1 cellular context compared by ENCODE assay signal in the genomic region with DNA sequence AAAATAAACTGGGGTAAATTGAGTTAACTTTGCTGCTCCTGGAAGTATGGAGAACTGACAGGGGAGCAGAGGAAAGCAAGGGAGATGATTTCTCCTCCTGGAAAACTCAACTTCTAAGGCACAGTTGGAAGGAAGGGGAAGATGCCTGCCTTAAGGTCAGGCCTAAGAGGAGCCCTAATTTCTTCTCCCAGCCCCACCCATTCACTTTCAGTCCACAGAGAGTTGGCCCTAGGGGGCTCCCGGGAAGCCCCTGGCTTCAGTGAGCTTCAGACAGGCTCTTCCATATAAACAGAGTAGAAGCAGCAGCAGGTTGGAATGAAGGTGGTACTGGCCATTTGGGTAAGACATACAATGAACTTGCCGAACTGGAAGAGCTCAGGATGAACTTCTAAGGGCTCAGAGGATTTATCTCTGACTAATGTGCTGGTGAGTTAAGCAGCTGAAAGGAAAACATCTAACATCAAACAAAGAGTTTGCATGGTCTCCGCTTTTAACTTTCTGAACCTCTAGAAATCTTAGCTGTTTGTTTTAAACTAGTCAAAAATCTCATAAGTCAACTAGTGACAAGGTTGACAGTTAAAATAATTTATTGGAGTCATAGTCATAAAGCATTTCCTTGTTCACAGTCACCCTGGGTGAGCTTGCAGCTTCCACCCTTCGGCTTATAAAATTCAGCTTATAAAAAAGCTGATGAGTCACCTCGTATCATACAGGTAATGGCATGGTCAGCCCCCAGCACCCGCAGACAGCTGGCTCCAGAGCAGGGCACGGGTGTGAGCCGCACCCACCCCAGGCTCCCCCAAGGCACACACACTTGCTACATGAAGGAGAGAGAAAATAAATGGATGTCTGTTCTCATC.
TF ChIP-seq lines count a peak whose summit lies in the region.

No MANE protein-coding gene starts in this region.

TF ChIP-seq in A549, 52 proteins besides CTCF, POLR2A, EP300 and RAD21 (continued from another document):
- no peak for TF ChIP-seq ZNF302 (CRISPR knock-in tag; IDR thresholded peaks at IDR 0.05)
- TF ChIP-seq KDM5A (IDR thresholded peaks at IDR 0.05), result no peak
- no peak for TF ChIP-seq ELK1 (IDR thresholded peaks at IDR 0.05; ENCODE audit: low read depth, low read length)
- no peak for TF ChIP-seq NPAS2 (CRISPR knock-in tag; IDR thresholded peaks at IDR 0.05; ENCODE audit: borderline replicate concordance)
- TF ChIP-seq RFX5 (IDR thresholded peaks at IDR 0.05), result no peak
- no peak for TF ChIP-seq CBX8 (IDR thresholded peaks at IDR 0.05)
- TF ChIP-seq BHLHE40 (IDR thresholded peaks at IDR 0.05; ENCODE audit: low read depth, low read length), result peak; percentile 71
- TF ChIP-seq FOSB (CRISPR knock-in tag; IDR thresholded peaks at IDR 0.05), result no peak
- 0 out of 2 replicates have a peak, but pooled peaks have one; percentile 25 for TF ChIP-seq TFCP2L1 (CRISPR knock-in tag; IDR thresholded peaks at IDR 0.05)
- no peak for TF ChIP-seq POLR2AphosphoS2 (conservative IDR thresholded peaks at IDR 0.05; ENCODE audit: low read length)
- no peak for TF ChIP-seq EHF (CRISPR knock-in tag; IDR thresholded peaks at IDR 0.05)
- peak; percentile 98 for TF ChIP-seq GATA3 (IDR thresholded peaks at IDR 0.05; ENCODE audit: borderline replicate concordance)
- no peak for TF ChIP-seq USF2 (IDR thresholded peaks at IDR 0.05)
- TF ChIP-seq CBX2 (IDR thresholded peaks at IDR 0.05; ENCODE audit: borderline replicate concordance, low read depth), result no peak
- TF ChIP-seq, protein P1, sequence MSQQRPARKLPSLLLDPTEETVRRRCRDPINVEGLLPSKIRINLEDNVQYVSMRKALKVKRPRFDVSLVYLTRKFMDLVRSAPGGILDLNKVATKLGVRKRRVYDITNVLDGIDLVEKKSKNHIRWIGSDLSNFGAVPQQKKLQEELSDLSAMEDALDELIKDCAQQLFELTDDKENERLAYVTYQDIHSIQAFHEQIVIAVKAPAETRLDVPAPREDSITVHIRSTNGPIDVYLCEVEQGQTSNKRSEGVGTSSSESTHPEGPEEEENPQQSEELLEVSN (IDR thresholded peaks at IDR 0.05; ENCODE audit: borderline replicate concordance, low read depth), result 0 out of 2 replicates have a peak, but pooled peaks have one; percentile 4
- TF ChIP-seq MYC (IDR thresholded peaks at IDR 0.05; ENCODE audit: borderline replicate concordance, low read length), result no peak; the same call in 1 of the 2 replicates
- TF ChIP-seq RARB (CRISPR knock-in tag; IDR thresholded peaks at IDR 0.05), result peak; percentile 59; the same call in 1 of the 2 replicates
- TF ChIP-seq ZFP36 (IDR thresholded peaks at IDR 0.05; ENCODE audit: borderline replicate concordance, partially characterized antibody), result peak; percentile 87
- peak; percentile 98 for TF ChIP-seq BCL3 (IDR thresholded peaks at IDR 0.05)
- no peak for TF ChIP-seq TP53 (CRISPR knock-in tag; IDR thresholded peaks at IDR 0.05)
- no peak for TF ChIP-seq HES2 (IDR thresholded peaks at IDR 0.05)
- peak; percentile 99 for TF ChIP-seq HOXB5 (CRISPR knock-in tag; IDR thresholded peaks at IDR 0.05)
- TF ChIP-seq RNF2 (IDR thresholded peaks at IDR 0.05; ENCODE audit: borderline replicate concordance, low read depth), result no peak
